Comparison of ENCODE assay signal across 10 cellular contexts in the genomic region with DNA sequence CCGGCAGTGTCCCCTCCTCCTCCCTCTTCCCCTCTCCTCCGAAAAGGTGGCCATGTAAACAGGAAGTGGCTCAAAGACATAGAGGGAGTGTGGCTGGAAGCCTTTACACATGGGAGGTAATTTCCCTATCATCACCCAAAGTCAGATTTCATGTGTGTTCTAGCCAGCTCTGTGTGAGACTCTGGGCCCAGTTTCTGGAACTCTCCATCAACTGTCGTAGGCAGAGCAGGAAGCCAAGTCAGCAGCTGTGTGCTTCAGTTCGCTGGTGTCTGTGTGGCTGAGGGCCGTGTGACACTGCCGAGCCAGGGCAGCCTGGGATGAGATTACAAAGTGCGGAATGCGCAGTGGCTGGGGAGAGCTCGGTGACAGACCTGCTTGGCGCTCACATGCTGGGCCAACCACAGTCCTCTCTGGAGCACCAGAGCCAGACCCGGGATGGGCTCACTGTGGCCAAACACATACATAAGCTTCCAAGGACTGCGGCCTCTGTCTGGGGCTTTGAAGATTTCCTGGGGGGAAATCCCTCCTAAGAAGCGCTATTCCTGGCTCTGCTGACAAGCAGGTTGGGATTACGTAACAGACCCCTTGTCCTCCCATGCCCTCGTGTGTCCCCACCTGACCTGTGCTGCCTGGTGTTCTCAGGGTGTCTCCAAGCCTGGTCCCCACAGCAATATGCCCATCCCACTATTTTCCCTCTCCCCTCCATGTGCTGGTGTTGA. TPM values are rescaled to one million over a fixed set of nuclear protein-coding genes. Genes with fewer than 3 reads are reported as not detected.
DNase-seq lines count a peak whose midpoint lies in the region; ATAC-seq, FAIRE-seq and TF ChIP-seq lines count a peak whose summit lies in the region.
"Had no signal": no experiment of that assay in that cellular context is flagged by ENCODE, and none has a peak within 500 bp of the region (broad histone marks: within the 10 kb centered on the region; RNA-seq: fewer than 3 reads in every experiment).

No MANE protein-coding gene starts in this region.

- WGBS in right cardiac atrium, result 9% methylated on average over 15 of the region's 15 CpGs

- ATAC-seq in right cardiac atrium (peak; percentile 91 to 92), sciatic nerve (peak; percentile 88), HG02885 (IDR thresholded peaks at IDR 0.05; ENCODE audit: poor library complexity, unreplicated experiment) (no peak)
- ATAC-seq: HCT116 had no signal

- H3K27ac Mint-ChIP-seq in activated T-helper 2 cell treated with anti-CD3 and anti-CD28 coated beads, Interferon-gamma antibody, Interleukin-2, Interleukin-4, amounts not matched to agents 10 μg/mL and 5 μg/mL and 100 μg/mL, durations not matched to agents 14 hours and 24 hours and 36 hours, result peak overlapping the region; percentile 38

- no peak for TF ChIP-seq CTCF in GM13977 (IDR thresholded peaks at IDR 0.05; ENCODE audit: extremely low read depth, insufficient read depth, missing control alignments)

- no peak for TF ChIP-seq POLR2A in GM12892 (IDR thresholded peaks at IDR 0.05; ENCODE audit: low read depth, low read length)

- peak; percentile 62 for FAIRE-seq in GM12892 (lab: Jason Lieb, UNC)

- in situ Hi-C loops in GM13977 (cut with MboI; ENCODE audit: low pct_unique_long_range_greater_than_20kb, low sequenced_read_pairs, unreplicated experiment), result no loop called here
- in situ Hi-C loops in ACHN (cut with HindIII; ENCODE audit: low pct_ligation_motif_present, low pct_unique_long_range_greater_than_20kb, low sequenced_read_pairs), result no loop called here

- H3K4me3 ChIP-seq in right cardiac atrium (ENCODE audit: low read length), result no peak overlapping the region

- H3K4me1 Mint-ChIP-seq in activated T-helper 2 cell treated with anti-CD3 and anti-CD28 coated beads, Interferon-gamma antibody, Interleukin-2, Interleukin-4, amounts not matched to agents 10 μg/mL and 5 μg/mL and 100 μg/mL, durations not matched to agents 14 hours and 24 hours and 36 hours (ENCODE audit: low read depth), result peaks cover 5% of the 10 kb centered on the region

- peaks cover 22% of the 10 kb centered on the region for H3K4me1 ChIP-seq in right cardiac atrium (ENCODE audit: control insufficient read depth, insufficient read depth, low read length)

- no peaks in the 10 kb centered on the region for H3K9me3 ChIP-seq in right cardiac atrium (ENCODE audit: control insufficient read depth, low read length)

- H3K4me3 Mint-ChIP-seq in activated T-helper 2 cell treated with anti-CD3 and anti-CD28 coated beads, Interferon-gamma antibody, Interleukin-2, Interleukin-4, amounts not matched to agents 10 μg/mL and 5 μg/mL and 100 μg/mL, durations not matched to agents 14 hours and 24 hours and 36 hours (ENCODE audit: low read depth), result no peak overlapping the region

- DNase-seq in GM12892 (ENCODE audit: insufficient read length) (no peak), right cardiac atrium (peak; percentile 90 to 95 (median 94)), sciatic nerve (ENCODE audit: low spot score) (peak; percentile 80), NCI-H2227 treated with DMSO at 0.1 percent for 48 hours (lab: John Stamatoyannopoulos, UW) (no peak), GM13977 (ENCODE audit: low spot score) (no peak), ACHN (no peak)
- no peak for DNase-seq in activated T-helper 2 cell treated with anti-CD3 and anti-CD28 coated beads, Interferon-gamma antibody, Interleukin-2, Interleukin-4, amounts not matched to agents 10 μg/mL and 5 μg/mL and 100 μg/mL, durations not matched to agents 14 hours and 24 hours and 36 hours (ENCODE audit: low spot score)

- H3K27me3 ChIP-seq in right cardiac atrium (ENCODE audit: control insufficient read depth, insufficient read depth), result no peaks in the 10 kb centered on the region

- H3K27ac ChIP-seq in right cardiac atrium (ENCODE audit: low read length), result peak overlapping the region; percentile 91

- intact Hi-C loops in activated T-helper 2 cell treated with anti-CD3 and anti-CD28 coated beads, Interferon-gamma antibody, Interleukin-2, Interleukin-4, amounts not matched to agents 10 μg/mL and 5 μg/mL and 100 μg/mL, durations not matched to agents 14 hours and 24 hours and 36 hours (cut with micrococcal nuclease), result no loop called here
- intact Hi-C loops in right cardiac atrium (cut with DNase I), result no loop called here
- intact Hi-C loops in sciatic nerve (cut with DNase I), result no loop called here

- no peaks in the 10 kb centered on the region for H3K9me3 Mint-ChIP-seq in activated T-helper 2 cell treated with anti-CD3 and anti-CD28 coated beads, Interferon-gamma antibody, Interleukin-2, Interleukin-4, amounts not matched to agents 10 μg/mL and 5 μg/mL and 100 μg/mL, durations not matched to agents 14 hours and 24 hours and 36 hours
- H3K9me3 Mint-ChIP-seq: activated naive CD4-positive, alpha-beta T cell treated with anti-CD3 and anti-CD28 coated beads, Interleukin-2, amount 50 U/mL, for 72 hours had no signal

- no peaks in the 10 kb centered on the region for H3K36me3 Mint-ChIP-seq in activated T-helper 2 cell treated with anti-CD3 and anti-CD28 coated beads, Interferon-gamma antibody, Interleukin-2, Interleukin-4, amounts not matched to agents 10 μg/mL and 5 μg/mL and 100 μg/mL, durations not matched to agents 14 hours and 24 hours and 36 hours (ENCODE audit: low read depth)
- H3K36me3 Mint-ChIP-seq: activated naive CD4-positive, alpha-beta T cell treated with anti-CD3 and anti-CD28 coated beads, Interleukin-2, amount 50 U/mL, for 72 hours had no signal

- peaks cover 3% of the 10 kb centered on the region for H3K27me3 Mint-ChIP-seq in activated T-helper 2 cell treated with anti-CD3 and anti-CD28 coated beads, Interferon-gamma antibody, Interleukin-2, Interleukin-4, amounts not matched to agents 10 μg/mL and 5 μg/mL and 100 μg/mL, durations not matched to agents 14 hours and 24 hours and 36 hours (ENCODE audit: low read depth)

RNA-seq across cellular contexts. Expression of a gene that starts 50.7 kb away (rescaled TPM):
- 25.1 TPM for polyA plus RNA-seq in GM12892 (2012; ENCODE audit: missing spikeins)
- 49.0 and 52.8 TPM in 2 replicates for total RNA-seq in activated T-helper 2 cell treated with anti-CD3 and anti-CD28 coated beads, Interferon-gamma antibody, Interleukin-2, Interleukin-4, amounts not matched to agents 10 μg/mL and 5 μg/mL and 100 μg/mL, durations not matched to agents 14 hours and 24 hours and 36 hours
- total RNA-seq in right cardiac atrium, result 10 to 100 TPM in 3 of 4 donors, 1 to 10 TPM in 1; 9.6 to 12.8 (median 10.6) TPM
- 4.2 TPM for polyA plus RNA-seq in right cardiac atrium
- total RNA-seq in sciatic nerve, result 18.3 TPM

Comparison
In these comparisons a context has a peak if more than half of its experiments do, and no peak if none do; other contexts are left out.
1. DNase-seq: peak in right cardiac atrium (3 of 3) and sciatic nerve (single experiment); none in GM12892 (single experiment), activated T-helper 2 cell treated with anti-CD3 and anti-CD28 coated beads, Interferon-gamma antibody, Interleukin-2, Interleukin-4, amounts not matched to agents 10 μg/mL and 5 μg/mL and 100 μg/mL, durations not matched to agents 14 hours and 24 hours and 36 hours (single experiment), NCI-H2227 treated with DMSO at 0.1 percent for 48 hours (single experiment), GM13977 (single experiment) and ACHN (single experiment).